In the genomic region with DNA sequence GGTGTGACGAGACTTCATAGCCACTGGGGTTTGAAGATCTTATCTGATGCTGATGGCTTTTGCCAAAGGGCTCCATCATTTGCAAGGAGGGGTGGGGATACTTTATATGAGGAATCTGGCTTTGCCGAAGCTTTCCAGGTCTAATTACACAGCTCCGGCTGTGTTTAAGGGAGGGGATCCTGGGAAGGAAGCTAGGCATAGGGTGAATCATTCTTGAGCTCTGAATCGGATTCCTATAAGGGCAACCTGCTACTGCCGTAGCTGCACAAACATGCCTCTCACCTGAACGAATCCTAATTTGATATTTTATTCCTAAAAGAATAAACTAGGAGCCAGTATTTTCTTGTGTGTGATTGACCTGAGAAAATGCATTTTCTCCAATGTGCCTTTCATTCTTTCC, we compare ENCODE assay signal across 20 cellular contexts.
A peak's percentile ranks its signal among the peaks of the same experiment; 100 is the strongest.
DNase-seq lines count a peak whose midpoint lies in the region; ATAC-seq and TF ChIP-seq lines count a peak whose summit lies in the region.
"Had no signal": no experiment of that assay in that cellular context is flagged by ENCODE, and none has a peak within 500 bp of the region (broad histone marks: within the 10 kb centered on the region; RNA-seq: fewer than 3 reads in every experiment).

No MANE protein-coding gene starts in this region.

- H3K27ac ChIP-seq in RWPE2 (ENCODE audit: poor library complexity, severe bottlenecking) (no peak overlapping the region), lower lobe of right lung (no peak overlapping the region)
- H3K27ac ChIP-seq: BLaER1 treated with 17β-estradiol and CSF1 and Interleukin-3, amounts not matched to agents 10 nM and 100 nM; GM23248 had no signal

- H3K4me3 ChIP-seq in RWPE2 (ENCODE audit: severe bottlenecking) (no peak overlapping the region), lower lobe of right lung (no peak overlapping the region)
- H3K4me3 ChIP-seq: BLaER1 treated with 17β-estradiol and CSF1 and Interleukin-3, amounts not matched to agents 10 nM and 100 nM; GM23248; K562 had no signal

- CTCF ChIA-PET in activated CD8-positive, alpha-beta T cell treated with anti-CD3 and anti-CD28 coated beads for 36 hours (lab: Charles Lee): interaction anchor here (2.1 kb wide), 1 partner anchor 270 kb away, joined by 6 read pairs; no protein-coding TSS in a partner anchor

- intact Hi-C loops in activated CD8-positive, alpha-beta T cell treated with anti-CD3 and anti-CD28 coated beads for 36 hours (cut with micrococcal nuclease): no loop called here
- intact Hi-C loops in lower lobe of right lung (cut with DNase I): no loop called here

- peak; percentile 45; the same call in 1 of the 3 replicates for ATAC-seq in RWPE2 (ENCODE audit: low read depth)
- ATAC-seq in activated CD8-positive, alpha-beta T cell treated with anti-CD3 and anti-CD28 coated beads for 36 hours: no peak
- ATAC-seq in GM21390 (IDR thresholded peaks at IDR 0.05; ENCODE audit: unreplicated experiment): no peak
- ATAC-seq in lower lobe of right lung: no peak
- ATAC-seq: HCT116, K562 had no signal

- peaks cover 46% of the 10 kb centered on the region for H3K27me3 ChIP-seq in RWPE2 (ENCODE audit: insufficient read depth, poor library complexity, severe bottlenecking)
- no peaks in the 10 kb centered on the region for H3K27me3 ChIP-seq in lower lobe of right lung (ENCODE audit: low read depth)

- peaks cover 25% of the 10 kb centered on the region for H3K27me3 Mint-ChIP-seq in activated CD8-positive, alpha-beta T cell treated with anti-CD3 and anti-CD28 coated beads for 36 hours

- H3K9me3 ChIP-seq in RWPE2 (ENCODE audit: severe bottlenecking) (no peaks in the 10 kb centered on the region), lower lobe of right lung (no peaks in the 10 kb centered on the region)

- H3K4me1 ChIP-seq in RWPE2 (ENCODE audit: insufficient read depth, poor library complexity, severe bottlenecking): no peaks in the 10 kb centered on the region
- H3K4me1 ChIP-seq in lower lobe of right lung: no peaks in the 10 kb centered on the region

- no peaks in the 10 kb centered on the region for H3K36me3 Mint-ChIP-seq in activated CD8-positive, alpha-beta T cell treated with anti-CD3 and anti-CD28 coated beads for 36 hours (ENCODE audit: low read depth)
- H3K36me3 Mint-ChIP-seq: CD4-positive, CD25-positive, alpha-beta regulatory T cell; CD8-positive, alpha-beta memory T cell had no signal

- no peak overlapping the region for H3K27ac Mint-ChIP-seq in activated CD8-positive, alpha-beta T cell treated with anti-CD3 and anti-CD28 coated beads for 36 hours
- H3K27ac Mint-ChIP-seq: B cell; CD4-positive, CD25-positive, alpha-beta regulatory T cell; CD8-positive, alpha-beta memory T cell; HFFc6 had no signal

- no peaks in the 10 kb centered on the region for H3K4me1 Mint-ChIP-seq in activated CD8-positive, alpha-beta T cell treated with anti-CD3 and anti-CD28 coated beads for 36 hours (ENCODE audit: low read depth)
- H3K4me1 Mint-ChIP-seq: B cell; CD4-positive, CD25-positive, alpha-beta regulatory T cell; CD8-positive, alpha-beta memory T cell had no signal

- POLR2A ChIA-PET in activated CD8-positive, alpha-beta T cell treated with anti-CD3 and anti-CD28 coated beads for 36 hours (lab: Charles Lee): interaction anchor here (0.6 kb wide), 1 partner anchor 537 kb away, joined by 3 read pairs; no protein-coding TSS in a partner anchor

- DNase-seq in DMS 273 treated with DMSO at 0.1 percent for 48 hours (lab: John Stamatoyannopoulos, UW): peak; percentile 70
- peak; percentile 7 for DNase-seq in H4 (ENCODE audit: low spot score)
- DNase-seq in RWPE2 (ENCODE audit: low spot score): no peak
- DNase-seq in activated CD8-positive, alpha-beta T cell treated with anti-CD3 and anti-CD28 coated beads for 36 hours: no peak
- DNase-seq in lower lobe of right lung: no peak
- DNase-seq: CD4-positive, CD25-positive, alpha-beta regulatory T cell; CD8-positive, alpha-beta memory T cell; COR-L47; DMS153; DMS79; GF-D8; GM23248; H7; HFFc6; IMR-90 had no signal

- H3K36me3 ChIP-seq in RWPE2 (ENCODE audit: low read depth): no peaks in the 10 kb centered on the region
- H3K36me3 ChIP-seq in lower lobe of right lung: no peaks in the 10 kb centered on the region
- H3K36me3 ChIP-seq: BLaER1 treated with 17β-estradiol and CSF1 and Interleukin-3, amounts not matched to agents 10 nM and 100 nM had no signal

- H3K9me3 Mint-ChIP-seq in activated CD8-positive, alpha-beta T cell treated with anti-CD3 and anti-CD28 coated beads for 36 hours: no peaks in the 10 kb centered on the region

- no peak overlapping the region for H3K4me3 Mint-ChIP-seq in activated CD8-positive, alpha-beta T cell treated with anti-CD3 and anti-CD28 coated beads for 36 hours
- H3K4me3 Mint-ChIP-seq: B cell; CD4-positive, CD25-positive, alpha-beta regulatory T cell; CD8-positive, alpha-beta memory T cell; HFFc6 had no signal

- no peak for TF ChIP-seq CTCF in RWPE2 (IDR thresholded peaks at IDR 0.05; ENCODE audit: poor library complexity, severe bottlenecking)
- no peak for TF ChIP-seq CTCF in activated CD8-positive, alpha-beta T cell treated with anti-CD3 and anti-CD28 coated beads for 36 hours (IDR thresholded peaks at IDR 0.05)
- TF ChIP-seq CTCF in lower lobe of right lung (IDR thresholded peaks at IDR 0.05): no peak

Comparison
In these comparisons a context has a peak if more than half of its experiments do, and no peak if none do; other contexts are left out.
1. DNase-seq: peak in DMS 273 treated with DMSO at 0.1 percent for 48 hours (single experiment) and H4 (single experiment); none in RWPE2 (single experiment), activated CD8-positive, alpha-beta T cell treated with anti-CD3 and anti-CD28 coated beads for 36 hours (single experiment) and lower lobe of right lung (single experiment).